ENCODE assay signal across 10 cellular contexts in the genomic region with DNA sequence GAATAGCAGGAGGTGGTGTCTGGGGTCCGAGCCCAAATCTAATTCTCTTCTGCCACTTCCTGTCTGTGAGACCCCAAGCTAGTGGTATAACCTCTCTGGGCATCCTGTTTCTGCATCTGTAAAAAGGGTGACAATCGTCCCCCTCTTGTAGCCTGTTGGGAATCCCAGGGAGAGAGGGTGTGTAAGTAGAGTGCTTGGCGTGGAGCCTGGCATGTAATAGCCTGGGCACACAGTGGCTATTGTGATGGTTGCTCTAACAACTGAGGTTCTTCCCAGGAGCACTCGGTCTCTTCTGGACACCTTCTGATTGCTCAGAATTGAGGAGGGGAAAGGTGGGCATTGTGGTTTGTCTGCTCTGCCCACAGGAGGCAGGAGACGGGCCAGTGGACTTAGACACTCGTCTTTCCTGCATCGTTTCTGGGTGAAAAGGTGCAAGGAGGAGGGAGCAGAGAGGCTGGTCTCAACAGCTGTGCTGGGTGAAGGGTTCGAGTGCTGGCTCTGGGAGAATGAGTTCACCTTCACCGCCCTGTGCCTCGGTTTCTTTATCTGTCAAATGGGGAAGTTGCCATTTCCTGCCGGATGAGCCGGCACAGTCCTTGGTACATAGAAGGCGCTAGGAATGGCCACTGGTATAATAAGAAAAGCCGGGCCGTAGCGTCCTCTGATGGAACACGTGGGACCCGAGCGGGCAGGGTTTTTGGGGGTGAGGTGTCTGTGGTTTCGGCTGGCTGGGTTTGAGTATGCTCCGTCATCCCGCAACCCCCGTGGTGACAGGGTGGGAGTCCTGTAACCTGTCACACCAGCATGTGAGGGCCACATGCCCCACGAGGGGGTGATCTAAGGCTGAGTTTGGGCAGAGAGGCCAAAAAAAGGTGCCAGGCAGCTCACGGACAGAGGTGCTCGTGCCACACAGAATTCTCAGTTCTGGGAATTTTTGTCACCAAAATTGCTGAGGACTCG. TPM values are rescaled to one million over a fixed set of nuclear protein-coding genes. Genes with fewer than 3 reads are reported as not detected.
DNase-seq lines count a peak whose midpoint lies in the region; ATAC-seq and TF ChIP-seq lines count a peak whose summit lies in the region.
"Had no signal": no experiment of that assay in that cellular context is flagged by ENCODE, and none has a peak within 500 bp of the region (broad histone marks: within the 10 kb centered on the region; RNA-seq: fewer than 3 reads in every experiment).

No MANE protein-coding gene starts in this region.

- H3K9me3 Mint-ChIP-seq in immature natural killer cell, result no peaks in the 10 kb centered on the region
- H3K9me3 Mint-ChIP-seq in GM23338, result no peaks in the 10 kb centered on the region
- H3K9me3 Mint-ChIP-seq: activated CD4-positive, alpha-beta T cell treated with anti-CD3 and anti-CD28 coated beads, Interleukin-2, amount 10 ng/mL, durations not matched to agents 7 days and 5 days; CD4-positive, alpha-beta T cell had no signal

- H3K9me3 ChIP-seq in OCI-LY3 (ENCODE audit: insufficient read depth, low read length) (no peaks in the 10 kb centered on the region), suprapubic skin (no peaks in the 10 kb centered on the region), ovary (no peaks in the 10 kb centered on the region)

- TF ChIP-seq EP300 in suprapubic skin (IDR thresholded peaks at IDR 0.05) (no peak), ovary (IDR thresholded peaks at IDR 0.05) (no peak)

- H3K4me3 ChIP-seq in OCI-LY3 (ENCODE audit: low read length), result peak overlapping the region; percentile 55
- no peak overlapping the region for H3K4me3 ChIP-seq in suprapubic skin
- no peak overlapping the region for H3K4me3 ChIP-seq in ovary
- no peak overlapping the region for H3K4me3 ChIP-seq in GM23338

- H3K9ac ChIP-seq in OCI-LY3 (ENCODE audit: low read length), result peak overlapping the region; percentile 11; the same call in 1 of the 2 replicates

- peaks cover 7% of the 10 kb centered on the region; the same call in 1 of the 2 replicates for H3F3A ChIP-seq in GM23338 (replicated peaks; ENCODE audit: low read depth)

- peaks cover 8 to 18% (median 15%) of the 10 kb centered on the region in 3 donors for H3K27me3 Mint-ChIP-seq in immature natural killer cell (ENCODE audit: low read depth in 3 of 3)
- H3K27me3 Mint-ChIP-seq in GM23338 (ENCODE audit: insufficient read depth, low read depth, poor library complexity), result peaks cover 11% of the 10 kb centered on the region
- H3K27me3 Mint-ChIP-seq: activated CD4-positive, alpha-beta T cell treated with anti-CD3 and anti-CD28 coated beads, Interleukin-2, amount 10 ng/mL, durations not matched to agents 7 days and 5 days; CD4-positive, alpha-beta T cell had no signal

- H3K36me3 Mint-ChIP-seq in immature natural killer cell, result no peaks in the 10 kb centered on the region
- H3K36me3 Mint-ChIP-seq in GM23338 (ENCODE audit: low read depth), result peaks cover 3% of the 10 kb centered on the region; the same call in 1 of the 3 replicates

- H3K4me1 Mint-ChIP-seq in immature natural killer cell (peaks cover 18 to 19% of the 10 kb centered on the region in 2 donors), GM23338 (peaks cover 24% of the 10 kb centered on the region)

- ATAC-seq in Right ventricle myocardium superior (ENCODE audit: poor library complexity), result peak; percentile 34
- ATAC-seq in left cardiac atrium, result no peak
- ATAC-seq in HG02938 (IDR thresholded peaks at IDR 0.05; ENCODE audit: unreplicated experiment), result no peak
- ATAC-seq in GM23338, result no peak

- DNase-seq in Right ventricle myocardium superior (no peak), left cardiac atrium (no peak), immature natural killer cell (peak; percentile 74 to 79 (median 75)), suprapubic skin (ENCODE audit: low spot score in 2 of 2) (no peak), ovary (no peak), GM23338 (ENCODE audit: low spot score) (no peak)
- DNase-seq: activated CD4-positive, alpha-beta T cell treated with anti-CD3 and anti-CD28 coated beads, Interleukin-2, amount 10 ng/mL, durations not matched to agents 7 days and 5 days; CD4-positive, alpha-beta T cell had no signal

- H3K27me3 ChIP-seq in OCI-LY3 (ENCODE audit: low read depth, low read length), result no peaks in the 10 kb centered on the region
- no peaks in the 10 kb centered on the region for H3K27me3 ChIP-seq in suprapubic skin
- H3K27me3 ChIP-seq in ovary, result no peaks in the 10 kb centered on the region
- H3K27me3 ChIP-seq in GM23338 (ENCODE audit: insufficient read depth), result no peaks in the 10 kb centered on the region

- no peak for TF ChIP-seq POLR2A in suprapubic skin (IDR thresholded peaks at IDR 0.05)
- no peak for TF ChIP-seq POLR2A in ovary (IDR thresholded peaks at IDR 0.05)

- H3K4me1 ChIP-seq in OCI-LY3 (ENCODE audit: low read length) (peaks cover 85% of the 10 kb centered on the region), suprapubic skin (peaks cover 46% of the 10 kb centered on the region), ovary (ENCODE audit: insufficient read depth) (peaks cover 5% of the 10 kb centered on the region), GM23338 (ENCODE audit: insufficient read depth) (peaks cover 4% of the 10 kb centered on the region; the same call in 1 of the 2 replicates)

- H3K4me3 Mint-ChIP-seq in immature natural killer cell (peak overlapping the region; percentile 29 to 70 (median 47)), GM23338 (no peak overlapping the region)
- H3K4me3 Mint-ChIP-seq: activated CD4-positive, alpha-beta T cell treated with anti-CD3 and anti-CD28 coated beads, Interleukin-2, amount 10 ng/mL, durations not matched to agents 7 days and 5 days; CD4-positive, alpha-beta T cell had no signal

- TF ChIP-seq CTCF in OCI-LY3 (IDR thresholded peaks at IDR 0.05; ENCODE audit: low read depth, low read length), result peak; percentile 47
- no peak for TF ChIP-seq CTCF in suprapubic skin (IDR thresholded peaks at IDR 0.05)
- TF ChIP-seq CTCF in ovary (IDR thresholded peaks at IDR 0.05), result no peak
- TF ChIP-seq CTCF in GM23338 (conservative IDR thresholded peaks at IDR 0.05; ENCODE audit: low read depth in 2 of 2), result no peak

- H3K36me3 ChIP-seq in OCI-LY3 (replicated peaks; ENCODE audit: low read depth, low read length), result peaks cover 23% of the 10 kb centered on the region
- no peaks in the 10 kb centered on the region for H3K36me3 ChIP-seq in suprapubic skin
- no peaks in the 10 kb centered on the region for H3K36me3 ChIP-seq in ovary
- H3K36me3 ChIP-seq in GM23338 (ENCODE audit: insufficient read depth), result no peaks in the 10 kb centered on the region

- no peaks in the 10 kb centered on the region for H3K9me2 ChIP-seq in GM23338 (ENCODE audit: insufficient read depth)

- 82% methylated on average over 21 of the region's 27 CpGs for WGBS in suprapubic skin
- WGBS in ovary, 3 donors, result 87 to 91% (median 88%) methylated on average over 27 of the region's 27 CpGs

- peaks cover 52% of the 10 kb centered on the region for H4K20me1 ChIP-seq in OCI-LY3 (ENCODE audit: insufficient read depth, low read length)
- peaks cover 15% of the 10 kb centered on the region for H4K20me1 ChIP-seq in GM23338 (replicated peaks; ENCODE audit: insufficient read depth)

- intact Hi-C loops in Right ventricle myocardium superior (cut with DNase I) (no loop called here), left cardiac atrium (cut with DNase I) (no loop called here), ovary (cut with DNase I) (no loop called here)

- H3K79me2 ChIP-seq in OCI-LY3 (ENCODE audit: low read length), result peaks cover 88% of the 10 kb centered on the region
- H3K79me2 ChIP-seq in GM23338 (replicated peaks; ENCODE audit: insufficient read depth), result peaks cover 56% of the 10 kb centered on the region

- H3K27ac ChIP-seq in OCI-LY3 (ENCODE audit: low read length) (peak overlapping the region; percentile 27), suprapubic skin (peak overlapping the region; percentile 57), ovary (no peak overlapping the region), GM23338 (ENCODE audit: low read depth) (no peak overlapping the region)

- H3K27ac Mint-ChIP-seq in immature natural killer cell (peak overlapping the region in 4 of 6 donors; percentile 6 to 85 (median 66)), GM23338 (no peak overlapping the region)
- H3K27ac Mint-ChIP-seq: activated CD4-positive, alpha-beta T cell treated with anti-CD3 and anti-CD28 coated beads, Interleukin-2, amount 10 ng/mL, durations not matched to agents 7 days and 5 days; CD4-positive, alpha-beta T cell had no signal

- H3K4me2 ChIP-seq in OCI-LY3 (ENCODE audit: low read length) (peak overlapping the region; percentile 86), GM23338 (no peak overlapping the region)

- no peak overlapping the region for H2AFZ ChIP-seq in OCI-LY3 (ENCODE audit: low read depth, low read length)
- no peak overlapping the region for H2AFZ ChIP-seq in GM23338

RNA-seq across cellular contexts. Expression of a gene that starts 7.2 kb away (rescaled TPM):
- 15.1 TPM for total RNA-seq in Right ventricle myocardium superior
- 10 to 100 TPM in 1 of 2 donors, 1 to 10 TPM in 1; 9.8 to 11.3 TPM for total RNA-seq in left cardiac atrium
- polyA plus RNA-seq in immature natural killer cell, result 1 to 10 TPM in 1 of 3 donors, under 1 TPM in 2; 0.27 to 1.5 (median 0.48) TPM
- 10 to 100 TPM; 15.9 to 30.9 (median 22.7) TPM for total RNA-seq in suprapubic skin
- total RNA-seq in ovary, result 1 to 10 TPM; 4.4 to 9.1 (median 7.2) TPM
- polyA plus RNA-seq in ovary, result 1 to 10 TPM; 5.0 to 6.4 TPM
- total RNA-seq in GM23338 (2014; rRNA removed; shearing (Covaris generic)), result 9.9 and 12.7 TPM in 2 replicates
- polyA plus RNA-seq in GM23338 (2016; fragmentation: Nextera tagmentation; extraction: Ambion mirVana), result 14.9 and 18.0 TPM in 2 replicates

RNA-seq across cellular contexts. Expression of a gene that starts 49.7 kb away (rescaled TPM):
- 22.6 TPM for total RNA-seq in Right ventricle myocardium superior
- total RNA-seq in left cardiac atrium, result 10 to 100 TPM; 30.8 to 31.3 TPM
- 10 to 100 TPM in 1 of 3 donors, 1 to 10 TPM in 2; 3.5 to 10.6 (median 4.7) TPM for polyA plus RNA-seq in immature natural killer cell
- 10 to 100 TPM; 25.2 to 91.4 (median 35.4) TPM for total RNA-seq in suprapubic skin
- 100 to 1,000 TPM in 2 of 7 donors, 10 to 100 TPM in 5; 23.2 to 111 (median 85.9) TPM for total RNA-seq in ovary
- polyA plus RNA-seq in ovary, result 10 to 100 TPM; 34.0 to 43.7 TPM
- total RNA-seq in GM23338 (2014; rRNA removed; shearing (Covaris generic)), result 20.5 and 23.0 TPM in 2 replicates
- polyA plus RNA-seq in GM23338 (2016; fragmentation: Nextera tagmentation; extraction: Ambion mirVana), result 16.2 and 21.0 TPM in 2 replicates

Comparison
In these comparisons a context has a peak if more than half of its experiments do, and no peak if none do; other contexts are left out.
1. DNase-seq: peak in immature natural killer cell (3 of 3); none in Right ventricle myocardium superior (single experiment), left cardiac atrium (single experiment), suprapubic skin (0 of 2), ovary (0 of 5) and GM23338 (single experiment).
2. H3K27ac ChIP-seq: peak in OCI-LY3 (single experiment) and suprapubic skin (single experiment); none in ovary (0 of 2) and GM23338 (single experiment).